Comparison of ENCODE assay signal across 1 cellular context in the genomic region with DNA sequence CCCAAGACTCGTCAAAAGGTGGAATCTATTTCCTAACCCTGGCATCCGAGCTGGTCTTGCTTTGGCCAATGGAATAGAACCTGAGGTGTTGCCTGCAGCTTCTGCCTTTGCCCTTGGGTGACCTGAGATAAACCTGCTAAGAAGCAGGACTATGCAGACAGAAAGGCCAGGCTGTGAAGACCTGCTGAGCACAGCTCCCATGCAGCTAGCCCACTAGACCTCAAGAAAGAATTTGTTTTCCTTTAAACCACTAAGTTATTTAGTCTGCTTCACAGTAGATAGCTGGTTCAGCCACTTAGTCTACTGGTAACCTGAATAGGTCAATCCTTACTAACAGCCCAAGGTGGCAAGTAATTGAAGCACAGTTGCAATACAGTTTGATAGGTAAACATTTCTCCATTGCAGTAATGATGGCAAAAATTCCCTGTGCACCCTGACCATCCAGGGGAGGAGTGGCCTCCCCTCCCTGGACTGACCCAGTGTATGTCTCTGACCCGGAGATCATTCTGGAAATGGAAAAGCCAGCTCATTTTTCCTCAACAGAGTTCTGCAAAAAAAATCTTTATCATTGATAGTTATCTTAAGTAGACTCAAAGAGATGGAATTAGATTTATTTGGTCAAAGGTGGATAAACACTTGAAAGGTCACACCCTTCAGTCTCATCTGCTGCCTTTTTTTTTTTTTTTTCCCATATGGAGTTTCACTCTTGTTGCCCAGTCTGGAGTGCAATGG.
TF ChIP-seq lines count a peak whose summit lies in the region.

No MANE protein-coding gene starts in this region.

TF ChIP-seq in SK-N-SH, 30 proteins besides CTCF, POLR2A, EP300 and RAD21:
- no peak for TF ChIP-seq TEAD4 (IDR thresholded peaks at IDR 0.05; ENCODE audit: borderline replicate concordance, insufficient read depth)
- TF ChIP-seq CHD2 (IDR thresholded peaks at IDR 0.05; ENCODE audit: low read length, partially characterized antibody) = no peak
- TF ChIP-seq MEF2A (IDR thresholded peaks at IDR 0.05; ENCODE audit: borderline replicate concordance, low read depth) = no peak
